ENCODE assay signal across 1 cellular context in genomic region chr19:57191141-57192063, GRCh38.
TF ChIP-seq lines count a peak whose summit lies in the region.

Gene ZNF264 (plus strand): TSS chr19:57191500. CDS start chr19:57191914, 414 bp downstream.

TF ChIP-seq in GM12878, 131 proteins besides CTCF, POLR2A, EP300 and RAD21 (continued from another document and continues in another):
- TF ChIP-seq PBX3 (IDR thresholded peaks at IDR 0.05; ENCODE audit: insufficient replicate concordance, low read depth, low read length) (no peak), ATF7 (IDR thresholded peaks at IDR 0.05; ENCODE audit: low read depth) (no peak), HCFC1 (IDR thresholded peaks at IDR 0.05; ENCODE audit: low read length) (peak; percentile 49; the same call in 1 of the 2 replicates), EGR1 (IDR thresholded peaks at IDR 0.05; ENCODE audit: borderline replicate concordance in 1 of 2, low read depth in 2 of 2, low read length in 2 of 2) (peak; percentile 56 to 71; a peak in 1 of 3 replicates), SMAD5 (IDR thresholded peaks at IDR 0.05; ENCODE audit: low read depth) (peak; percentile 71), NKRF (conservative IDR thresholded peaks at IDR 0.05) (peak; percentile 63), BCL3 (IDR thresholded peaks at IDR 0.05; ENCODE audit: borderline replicate concordance, insufficient read depth, low read depth, low read length, poor library complexity, severe bottlenecking) (no peak), IRF4 (IDR thresholded peaks at IDR 0.05; ENCODE audit: low read depth, low read length) (0 out of 2 replicates have a peak, but pooled peaks have one; percentile 6), CREB1 (IDR thresholded peaks at IDR 0.05; ENCODE audit: low read depth) (no peak), EED (IDR thresholded peaks at IDR 0.05; ENCODE audit: low read depth) (peak; percentile 15; the same call in 1 of the 2 replicates), ELK1 (IDR thresholded peaks at IDR 0.05; ENCODE audit: low read depth, low read length) (no peak), IKZF2 (IDR thresholded peaks at IDR 0.05) (peak in 1 of 2 experiments; percentile 40; a peak in 1 of 4 replicates), CUX1 (IDR thresholded peaks at IDR 0.05; ENCODE audit: insufficient replicate concordance, low read depth, low read length) (no peak), DPF2 (IDR thresholded peaks at IDR 0.05) (peak; percentile 60; the same call in 1 of the 2 replicates), ZBTB11 (CRISPR knock-in tag; IDR thresholded peaks at IDR 0.05) (no peak), ZSCAN29 (IDR thresholded peaks at IDR 0.05) (no peak), JUND (IDR thresholded peaks at IDR 0.05; ENCODE audit: low read depth, low read length) (no peak), KLF5 (IDR thresholded peaks at IDR 0.05; ENCODE audit: partially characterized antibody) (peak; percentile 32), POLR2AphosphoS2 (IDR thresholded peaks at IDR 0.05; ENCODE audit: low read depth, low read length) (peak; percentile 72), ZNF24 (IDR thresholded peaks at IDR 0.05) (peak; percentile 4; the same call in 1 of the 2 replicates), NFXL1 (IDR thresholded peaks at IDR 0.05; ENCODE audit: borderline replicate concordance) (no peak), ZNF622 (IDR thresholded peaks at IDR 0.05) (no peak), ZNF207 (IDR thresholded peaks at IDR 0.05; ENCODE audit: borderline replicate concordance) (0 out of 2 replicates have a peak, but pooled peaks have one; percentile 47), GABPA (IDR thresholded peaks at IDR 0.05; ENCODE audit: low read depth) (peak; percentile 90), KDM1A (IDR thresholded peaks at IDR 0.05; ENCODE audit: borderline replicate concordance) (no peak), HDAC2 (IDR thresholded peaks at IDR 0.05) (no peak), NBN (IDR thresholded peaks at IDR 0.05) (0 out of 2 replicates have a peak, but pooled peaks have one; percentile 54), CEBPB (IDR thresholded peaks at IDR 0.05; ENCODE audit: borderline replicate concordance in 1 of 2, low read depth in 2 of 2, low read length in 2 of 2) (no peak), SMAD1 (IDR thresholded peaks at IDR 0.05; ENCODE audit: low read depth, partially characterized antibody) (no peak), RCOR1 (conservative IDR thresholded peaks at IDR 0.05; ENCODE audit: low read depth, low read length) (no peak), SUZ12 (IDR thresholded peaks at IDR 0.05; ENCODE audit: unreplicated experiment) (no peak), CHD1 (IDR thresholded peaks at IDR 0.05; ENCODE audit: low read depth, low read length) (no peak), MTA2 (IDR thresholded peaks at IDR 0.05; ENCODE audit: low read depth) (no peak), TCF7 (IDR thresholded peaks at IDR 0.05; ENCODE audit: borderline replicate concordance) (no peak), KAT2A (conservative IDR thresholded peaks at IDR 0.05; ENCODE audit: control insufficient read depth, low read depth, low read length) (no peak)
- TF ChIP-seq, protein P1, sequence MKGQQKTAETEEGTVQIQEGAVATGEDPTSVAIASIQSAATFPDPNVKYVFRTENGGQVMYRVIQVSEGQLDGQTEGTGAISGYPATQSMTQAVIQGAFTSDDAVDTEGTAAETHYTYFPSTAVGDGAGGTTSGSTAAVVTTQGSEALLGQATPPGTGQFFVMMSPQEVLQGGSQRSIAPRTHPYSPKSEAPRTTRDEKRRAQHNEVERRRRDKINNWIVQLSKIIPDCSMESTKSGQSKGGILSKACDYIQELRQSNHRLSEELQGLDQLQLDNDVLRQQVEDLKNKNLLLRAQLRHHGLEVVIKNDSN (IDR thresholded peaks at IDR 0.05; ENCODE audit: borderline replicate concordance, extremely low read length, insufficient read depth, low read depth, low read length) = no peak
- TF ChIP-seq, protein P2, sequence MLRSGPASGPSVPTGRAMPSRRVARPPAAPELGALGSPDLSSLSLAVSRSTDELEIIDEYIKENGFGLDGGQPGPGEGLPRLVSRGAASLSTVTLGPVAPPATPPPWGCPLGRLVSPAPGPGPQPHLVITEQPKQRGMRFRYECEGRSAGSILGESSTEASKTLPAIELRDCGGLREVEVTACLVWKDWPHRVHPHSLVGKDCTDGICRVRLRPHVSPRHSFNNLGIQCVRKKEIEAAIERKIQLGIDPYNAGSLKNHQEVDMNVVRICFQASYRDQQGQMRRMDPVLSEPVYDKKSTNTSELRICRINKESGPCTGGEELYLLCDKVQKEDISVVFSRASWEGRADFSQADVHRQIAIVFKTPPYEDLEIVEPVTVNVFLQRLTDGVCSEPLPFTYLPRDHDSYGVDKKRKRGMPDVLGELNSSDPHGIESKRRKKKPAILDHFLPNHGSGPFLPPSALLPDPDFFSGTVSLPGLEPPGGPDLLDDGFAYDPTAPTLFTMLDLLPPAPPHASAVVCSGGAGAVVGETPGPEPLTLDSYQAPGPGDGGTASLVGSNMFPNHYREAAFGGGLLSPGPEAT (IDR thresholded peaks at IDR 0.05; ENCODE audit: low read depth) = peak; percentile 47
- TF ChIP-seq, protein P3, sequence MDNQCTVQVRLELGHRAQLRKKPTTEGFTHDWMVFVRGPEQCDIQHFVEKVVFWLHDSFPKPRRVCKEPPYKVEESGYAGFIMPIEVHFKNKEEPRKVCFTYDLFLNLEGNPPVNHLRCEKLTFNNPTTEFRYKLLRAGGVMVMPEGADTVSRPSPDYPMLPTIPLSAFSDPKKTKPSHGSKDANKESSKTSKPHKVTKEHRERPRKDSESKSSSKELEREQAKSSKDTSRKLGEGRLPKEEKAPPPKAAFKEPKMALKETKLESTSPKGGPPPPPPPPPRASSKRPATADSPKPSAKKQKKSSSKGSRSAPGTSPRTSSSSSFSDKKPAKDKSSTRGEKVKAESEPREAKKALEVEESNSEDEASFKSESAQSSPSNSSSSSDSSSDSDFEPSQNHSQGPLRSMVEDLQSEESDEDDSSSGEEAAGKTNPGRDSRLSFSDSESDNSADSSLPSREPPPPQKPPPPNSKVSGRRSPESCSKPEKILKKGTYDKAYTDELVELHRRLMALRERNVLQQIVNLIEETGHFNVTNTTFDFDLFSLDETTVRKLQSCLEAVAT (IDR thresholded peaks at IDR 0.05) = peak; percentile 76
- TF ChIP-seq, protein P4, sequence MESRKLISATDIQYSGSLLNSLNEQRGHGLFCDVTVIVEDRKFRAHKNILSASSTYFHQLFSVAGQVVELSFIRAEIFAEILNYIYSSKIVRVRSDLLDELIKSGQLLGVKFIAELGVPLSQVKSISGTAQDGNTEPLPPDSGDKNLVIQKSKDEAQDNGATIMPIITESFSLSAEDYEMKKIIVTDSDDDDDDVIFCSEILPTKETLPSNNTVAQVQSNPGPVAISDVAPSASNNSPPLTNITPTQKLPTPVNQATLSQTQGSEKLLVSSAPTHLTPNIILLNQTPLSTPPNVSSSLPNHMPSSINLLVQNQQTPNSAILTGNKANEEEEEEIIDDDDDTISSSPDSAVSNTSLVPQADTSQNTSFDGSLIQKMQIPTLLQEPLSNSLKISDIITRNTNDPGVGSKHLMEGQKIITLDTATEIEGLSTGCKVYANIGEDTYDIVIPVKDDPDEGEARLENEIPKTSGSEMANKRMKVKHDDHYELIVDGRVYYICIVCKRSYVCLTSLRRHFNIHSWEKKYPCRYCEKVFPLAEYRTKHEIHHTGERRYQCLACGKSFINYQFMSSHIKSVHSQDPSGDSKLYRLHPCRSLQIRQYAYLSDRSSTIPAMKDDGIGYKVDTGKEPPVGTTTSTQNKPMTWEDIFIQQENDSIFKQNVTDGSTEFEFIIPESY (IDR thresholded peaks at IDR 0.05) = no peak
